Comparison of ENCODE assay signal across 26 cellular contexts in the genomic region with DNA sequence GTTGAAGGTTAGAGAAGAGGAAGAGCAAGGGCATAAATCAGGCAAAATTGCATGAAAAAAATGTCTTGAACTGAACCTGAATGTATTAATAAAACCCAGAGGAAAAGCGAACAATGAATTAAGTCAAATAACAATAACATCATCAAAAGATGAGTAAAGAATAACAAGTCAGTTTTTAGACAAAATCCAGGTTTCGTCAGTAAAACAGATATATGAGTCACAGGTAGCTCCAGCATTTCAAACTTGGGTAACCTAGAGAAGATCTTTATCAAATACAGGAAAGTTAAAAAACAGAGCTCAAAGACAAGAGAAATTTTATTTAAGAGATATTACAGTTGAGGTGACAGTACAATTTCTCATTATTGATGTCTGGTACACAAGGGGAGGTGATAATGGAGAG.
DNase-seq lines count a peak whose midpoint lies in the region; ATAC-seq, FAIRE-seq and TF ChIP-seq lines count a peak whose summit lies in the region.
"Had no signal": no experiment of that assay in that cellular context is flagged by ENCODE, and none has a peak within 500 bp of the region (broad histone marks: within the 10 kb centered on the region; RNA-seq: fewer than 3 reads in every experiment).

No MANE protein-coding gene starts in this region.

- H4K20me1 ChIP-seq in mammary epithelial cell (ENCODE audit: insufficient read depth, low read length) (no peaks in the 10 kb centered on the region), PC-3 (ENCODE audit: low read length) (no peaks in the 10 kb centered on the region), smooth muscle cell (ENCODE audit: low read depth) (no peaks in the 10 kb centered on the region)
- H4K20me1 ChIP-seq: BLaER1 treated with 17β-estradiol and CSF1 and Interleukin-3, amounts not matched to agents 10 nM and 100 nM had no signal

- TF ChIP-seq CTCF in mammary epithelial cell (conservative IDR thresholded peaks at IDR 0.05 in 1 of 2, IDR thresholded peaks at IDR 0.05 in 1 of 2; ENCODE audit: extremely low read depth in 1 of 2, insufficient read depth in 1 of 2, low read depth in 1 of 2, low read length in 2 of 2) (no peak), breast epithelium (IDR thresholded peaks at IDR 0.05) (no peak), PC-3 (conservative IDR thresholded peaks at IDR 0.05; ENCODE audit: low read depth, low read length) (no peak), smooth muscle cell (IDR thresholded peaks at IDR 0.05; ENCODE audit: borderline replicate concordance, insufficient read depth, poor library complexity, severe bottlenecking) (no peak), dorsolateral prefrontal cortex (IDR thresholded peaks at IDR 0.05 in 54 of 56, conservative IDR thresholded peaks at IDR 0.05 in 2 of 56; ENCODE audit: low read depth in 1 of 56, partially characterized antibody in 56 of 56) (no peak)

- H3K27me3 ChIP-seq in mammary epithelial cell (ENCODE audit: insufficient read depth, low read length) (no peaks in the 10 kb centered on the region), breast epithelium (no peaks in the 10 kb centered on the region), PC-3 (ENCODE audit: low read length) (no peaks in the 10 kb centered on the region), smooth muscle cell (ENCODE audit: low read depth) (no peaks in the 10 kb centered on the region), dorsolateral prefrontal cortex (no peaks in the 10 kb centered on the region)
- H3K27me3 ChIP-seq: BE2C; BLaER1 treated with 17β-estradiol and CSF1 and Interleukin-3, amounts not matched to agents 10 nM and 100 nM had no signal

- H3K4me3 ChIP-seq in mammary epithelial cell (replicated peaks in 1 of 3; ENCODE audit: insufficient read depth in 1 of 3, low read depth in 2 of 3, low read length in 3 of 3), result no peak overlapping the region
- no peak overlapping the region for H3K4me3 ChIP-seq in breast epithelium
- H3K4me3 ChIP-seq in PC-3 (ENCODE audit: low read length), result no peak overlapping the region
- H3K4me3 ChIP-seq in smooth muscle cell, result no peak overlapping the region
- no peak overlapping the region for H3K4me3 ChIP-seq in dorsolateral prefrontal cortex
- H3K4me3 ChIP-seq: A549; BLaER1 treated with 17β-estradiol and CSF1 and Interleukin-3, amounts not matched to agents 10 nM and 100 nM; GM23338 had no signal

- CTCF ChIA-PET in mammary epithelial cell (lab: Charles Lee; ENCODE audit: low non-redundant PET) (no interaction called here), PC-3 (lab: Charles Lee) (no interaction called here)

- POLR2A ChIA-PET in PC-3 (lab: Charles Lee; ENCODE audit: unreplicated experiment), result no interaction called here

- H3K9me3 ChIP-seq in mammary epithelial cell (replicated peaks; ENCODE audit: insufficient read depth, low read length) (no peaks in the 10 kb centered on the region), breast epithelium (no peaks in the 10 kb centered on the region), PC-3 (ENCODE audit: low read length) (no peaks in the 10 kb centered on the region), smooth muscle cell (replicated peaks; ENCODE audit: low read depth) (no peaks in the 10 kb centered on the region)
- H3K9me3 ChIP-seq: A549; BE2C; BLaER1 treated with 17β-estradiol and CSF1 and Interleukin-3, amounts not matched to agents 10 nM and 100 nM had no signal

- intact Hi-C loops in mammary epithelial cell (cut with micrococcal nuclease) (no loop called here), breast epithelium (cut with DNase I; ENCODE audit: low total_unique reads) (no loop called here), PC-3 (cut with micrococcal nuclease) (no loop called here), dorsolateral prefrontal cortex (cut with DNase I) (no loop called here)

- H3K36me3 ChIP-seq in mammary epithelial cell (ENCODE audit: insufficient read depth, low read length), result no peaks in the 10 kb centered on the region
- no peaks in the 10 kb centered on the region for H3K36me3 ChIP-seq in breast epithelium
- no peaks in the 10 kb centered on the region for H3K36me3 ChIP-seq in PC-3 (ENCODE audit: low read depth, low read length)
- no peaks in the 10 kb centered on the region for H3K36me3 ChIP-seq in smooth muscle cell (ENCODE audit: low read depth)
- H3K36me3 ChIP-seq: BE2C; BLaER1 treated with 17β-estradiol and CSF1 and Interleukin-3, amounts not matched to agents 10 nM and 100 nM had no signal

- TF ChIP-seq POLR2A in breast epithelium (IDR thresholded peaks at IDR 0.05), result no peak

- BruUV-seq in mammary epithelial cell (replicated peaks; lab: Mats Ljungman, UMichigan) (no TSS peak), PC-3 (replicated peaks; lab: Mats Ljungman, UMichigan) (no TSS peak)

- peak; percentile 15 for FAIRE-seq in endometrium (lab: Jason Lieb, UNC)
- FAIRE-seq: D721Med, GM12891, GM18507 had no signal

- ATAC-seq in PC-3, result no peak
- ATAC-seq in GM21786 (IDR thresholded peaks at IDR 0.05; ENCODE audit: unreplicated experiment), result no peak
- no peak for ATAC-seq in HG03342 (IDR thresholded peaks at IDR 0.05; ENCODE audit: unreplicated experiment)
- ATAC-seq: A549, GM23338 had no signal

- peak overlapping the region; percentile 20 for H3K27ac ChIP-seq in mammary epithelial cell (ENCODE audit: insufficient read depth, low read depth, low read length)
- no peak overlapping the region for H3K27ac ChIP-seq in breast epithelium
- peak overlapping the region; percentile 61 for H3K27ac ChIP-seq in PC-3 (ENCODE audit: low read length)
- H3K27ac ChIP-seq in smooth muscle cell (ENCODE audit: low read depth), result peak overlapping the region; percentile 82
- H3K27ac ChIP-seq in dorsolateral prefrontal cortex, result no peak overlapping the region
- H3K27ac ChIP-seq: A549; BLaER1 treated with 17β-estradiol and CSF1 and Interleukin-3, amounts not matched to agents 10 nM and 100 nM had no signal

- no peaks in the 10 kb centered on the region for H3K9me2 ChIP-seq in PC-3 (replicated peaks; ENCODE audit: low read length)

- WGBS in mammary epithelial cell (ENCODE audit: low coverage, missing lambda C conversion rate), result 64% methylated on average over 2 of the region's 2 CpGs
- WGBS in smooth muscle cell (ENCODE audit: low lambda C conversion rate), result 69% methylated on average over 2 of the region's 2 CpGs

- H2AFZ ChIP-seq in mammary epithelial cell (ENCODE audit: low read depth, low read length), result no peak overlapping the region
- no peak overlapping the region for H2AFZ ChIP-seq in PC-3 (ENCODE audit: low read length)
- no peak overlapping the region for H2AFZ ChIP-seq in smooth muscle cell (ENCODE audit: low read depth)
- H2AFZ ChIP-seq: GM23338 had no signal

- H3K4me1 ChIP-seq in mammary epithelial cell (ENCODE audit: insufficient read depth, low read length) (peaks cover 29% of the 10 kb centered on the region), breast epithelium (no peaks in the 10 kb centered on the region), PC-3 (ENCODE audit: insufficient read depth, low read length) (peaks cover 23% of the 10 kb centered on the region), smooth muscle cell (ENCODE audit: low read depth) (no peaks in the 10 kb centered on the region)
- H3K4me1 ChIP-seq: BE2C; BLaER1 treated with 17β-estradiol and CSF1 and Interleukin-3, amounts not matched to agents 10 nM and 100 nM had no signal

- H3F3A ChIP-seq in PC-3 (ENCODE audit: low read length, unreplicated experiment) (no peaks in the 10 kb centered on the region), smooth muscle cell (ENCODE audit: low read depth) (no peaks in the 10 kb centered on the region)

- H3K4me2 ChIP-seq in mammary epithelial cell (ENCODE audit: insufficient read depth, low read depth, low read length) (no peak overlapping the region), PC-3 (ENCODE audit: low read length) (peak overlapping the region; percentile 53), smooth muscle cell (no peak overlapping the region)
- H3K4me2 ChIP-seq: BLaER1 treated with 17β-estradiol and CSF1 and Interleukin-3, amounts not matched to agents 10 nM and 100 nM; GM23338 had no signal

- DNase-seq in mammary epithelial cell (peak; percentile 61), breast epithelium (ENCODE audit: low spot score in 2 of 2) (no peak), PC-3 (peak; percentile 34), smooth muscle cell (lab: John Stamatoyannopoulos, UW; ENCODE audit: unreplicated experiment) (no peak), dorsolateral prefrontal cortex (no peak)
- DNase-seq: 8988T; ACHN; AML-193; BE2C; CD4-positive, alpha-beta T cell; CD8-positive, alpha-beta memory T cell; DMS 273 treated with DMSO at 0.1 percent for 48 hours; DMS79; EL; GF-D8; H9; HFFc6 had no signal

- dilution Hi-C loops in mammary epithelial cell (cut with HindIII; ENCODE audit: low sequenced_read_pairs), result no loop called here

- in situ Hi-C loops in mammary epithelial cell (cut with MboI; ENCODE audit: low sequenced_read_pairs in 2 of 2), result no loop called here

- no peak overlapping the region for H3K9ac ChIP-seq in mammary epithelial cell (ENCODE audit: insufficient read depth, low read length)
- no peak overlapping the region for H3K9ac ChIP-seq in PC-3 (ENCODE audit: low read length)
- no peak overlapping the region for H3K9ac ChIP-seq in smooth muscle cell (ENCODE audit: low read depth)
- H3K9ac ChIP-seq: BLaER1 treated with 17β-estradiol and CSF1 and Interleukin-3, amounts not matched to agents 10 nM and 100 nM had no signal

- H3K79me2 ChIP-seq in mammary epithelial cell (ENCODE audit: insufficient read depth, low read length) (no peaks in the 10 kb centered on the region), PC-3 (ENCODE audit: low read length) (no peaks in the 10 kb centered on the region), smooth muscle cell (ENCODE audit: low read depth) (no peaks in the 10 kb centered on the region)

Comparison
In these comparisons a context has a peak if more than half of its experiments do, and no peak if none do; other contexts are left out.
1. DNase-seq: peak in mammary epithelial cell (single experiment) and PC-3 (single experiment); none in breast epithelium (0 of 2), smooth muscle cell (single experiment) and dorsolateral prefrontal cortex (0 of 10).
2. H3K27ac ChIP-seq: peak in mammary epithelial cell (single experiment), PC-3 (single experiment) and smooth muscle cell (single experiment); none in breast epithelium (0 of 2) and dorsolateral prefrontal cortex (0 of 59).